Comparison of ENCODE assay signal across 8 cellular contexts in the genomic region with DNA sequence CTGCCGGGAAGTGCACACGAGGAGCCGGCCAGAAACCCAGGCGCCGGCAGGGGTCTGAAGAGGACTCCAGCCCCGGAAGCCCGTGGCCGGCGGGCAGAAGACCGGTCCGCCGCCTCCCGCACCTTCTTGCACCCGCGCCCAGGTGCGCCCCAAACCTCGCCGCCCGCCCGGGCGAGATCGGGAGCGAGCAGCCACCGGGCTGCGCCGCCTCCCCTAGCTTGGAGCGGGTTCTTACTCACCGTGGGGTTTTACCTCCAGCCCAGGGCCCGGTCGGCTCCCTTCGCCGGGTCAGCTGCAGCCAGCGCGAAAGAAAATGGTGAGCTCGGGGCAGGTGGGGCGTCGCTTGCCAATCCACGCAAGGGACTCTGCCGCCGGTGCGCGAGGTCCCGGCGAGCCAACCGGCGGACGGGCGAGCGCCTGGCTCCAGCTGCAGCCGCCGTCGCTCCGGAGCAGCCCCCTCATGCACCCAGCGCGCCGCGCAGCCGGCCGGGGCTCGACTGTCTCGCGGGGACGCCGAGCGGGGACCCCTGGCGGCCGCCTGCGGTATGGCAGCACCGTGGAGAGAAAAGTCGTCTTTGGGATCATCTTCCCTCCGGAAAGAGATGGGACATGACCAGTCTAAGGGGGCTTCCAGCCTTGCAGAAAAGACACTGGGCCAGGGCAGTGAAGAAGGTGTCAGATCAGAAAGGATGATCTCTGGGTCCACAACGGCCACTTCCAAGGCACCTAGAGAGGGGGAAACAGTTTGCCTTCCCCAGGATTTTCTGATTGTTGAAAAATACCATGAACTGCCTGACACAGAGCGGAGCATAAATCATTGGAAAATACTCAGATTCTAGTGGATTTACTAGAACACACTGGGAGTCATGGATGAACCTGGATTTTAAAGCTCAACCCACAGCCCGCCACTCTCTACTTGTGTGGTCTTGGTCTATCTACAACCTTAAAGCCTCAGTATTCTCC. TPM values are rescaled to one million over a fixed set of nuclear protein-coding genes. Genes with fewer than 3 reads are reported as not detected.
DNase-seq lines count a peak whose midpoint lies in the region; ATAC-seq, FAIRE-seq and TF ChIP-seq lines count a peak whose summit lies in the region.

Gene MOB3B, minus strand, starts transcription at position 499 of the 963 bp plus-strand sequence. CDS start 74,264 bp downstream, outside the sequence.

- 3% methylated on average over 72 of the region's 74 CpGs for WGBS in smooth muscle cell (ENCODE audit: low lambda C conversion rate)

- TF ChIP-seq POLR2A in GM12892 (IDR thresholded peaks at IDR 0.05; ENCODE audit: low read depth, low read length): no peak
- no peak for TF ChIP-seq POLR2A in breast epithelium (IDR thresholded peaks at IDR 0.05)

- H3F3A ChIP-seq in smooth muscle cell (ENCODE audit: low read depth): no peaks in the 10 kb centered on the region

- H3K36me3 Mint-ChIP-seq in WTC11: no peaks in the 10 kb centered on the region
- peaks cover 0 to 4% (median under 1%) of the 10 kb centered on the region in 3 donors for H3K36me3 Mint-ChIP-seq in immature natural killer cell

- H2AFZ ChIP-seq in smooth muscle cell (ENCODE audit: low read depth): peak within 1 kb of the TSS; percentile 81

- H3K9me3 ChIP-seq in breast epithelium (no peaks in the 10 kb centered on the region), smooth muscle cell (replicated peaks; ENCODE audit: low read depth) (no peaks in the 10 kb centered on the region)

- CTCF ChIA-PET in WTC11 (lab: Charles Lee): interaction anchor here (0.8 to 2.6 kb wide), 10 partner anchors 9 to 197 kb away, joined by 3 to 35 read pairs (median 5); no protein-coding TSS in a partner anchor

- no peaks in the 10 kb centered on the region for H3K27me3 ChIP-seq in breast epithelium
- no peaks in the 10 kb centered on the region for H3K27me3 ChIP-seq in smooth muscle cell (ENCODE audit: low read depth)

- H3K9me3 Mint-ChIP-seq in WTC11 (no peaks in the 10 kb centered on the region), immature natural killer cell (no peaks in the 10 kb centered on the region)

- POLR2A ChIA-PET in WTC11 (lab: Charles Lee): no interaction called here

- H4K20me1 ChIP-seq in smooth muscle cell (ENCODE audit: low read depth): no peaks in the 10 kb centered on the region

- H3K4me3 ChIP-seq in breast epithelium (peak within 1 kb of the TSS; percentile 84 to 94 (median 93)), smooth muscle cell (peak within 1 kb of the TSS; percentile 59)

- ATAC-seq in HG02763 (IDR thresholded peaks at IDR 0.05; ENCODE audit: unreplicated experiment): peak; percentile 68
- peak; percentile 61 for ATAC-seq in WTC11

- H3K27me3 Mint-ChIP-seq in WTC11 (ENCODE audit: low read depth) (peaks cover 3% of the 10 kb centered on the region; the same call in 1 of the 2 replicates), immature natural killer cell (ENCODE audit: low read depth in 3 of 3) (peaks cover 2 to 9% (median 7%) of the 10 kb centered on the region in 3 donors)

- TF ChIP-seq CTCF in WTC11 (IDR thresholded peaks at IDR 0.05) (peak; percentile 98), breast epithelium (IDR thresholded peaks at IDR 0.05) (peak; percentile 76 to 93 (median 77)), smooth muscle cell (IDR thresholded peaks at IDR 0.05; ENCODE audit: borderline replicate concordance, insufficient read depth, poor library complexity, severe bottlenecking) (peak; percentile 97)

- H3K27ac ChIP-seq in breast epithelium: peak within 1 kb of the TSS; percentile 97 to 99
- peak within 1 kb of the TSS; percentile 91 for H3K27ac ChIP-seq in smooth muscle cell (ENCODE audit: low read depth)

- intact Hi-C loops in breast epithelium (cut with DNase I; ENCODE audit: low total_unique reads): loop anchor here (5.0 to 10.0 kb wide), 2 partner anchors 85 to 497 kb away; no protein-coding TSS in a partner anchor

- peaks cover 0 to 4% of the 10 kb centered on the region in 2 donors for H3K4me1 ChIP-seq in breast epithelium
- peaks cover 10% of the 10 kb centered on the region for H3K4me1 ChIP-seq in smooth muscle cell (ENCODE audit: low read depth)

- peak; percentile 75 for DNase-seq in GM12892 (ENCODE audit: insufficient read length)
- peak; percentile 72 for DNase-seq in NCI-H146 treated with DMSO at 0.1 percent for 48 hours (lab: John Stamatoyannopoulos, UW; ENCODE audit: unreplicated experiment)
- DNase-seq in WTC11 (ENCODE audit: low spot score): peak; percentile 92
- peak; percentile 69 to 80 for DNase-seq in breast epithelium (ENCODE audit: low spot score in 2 of 2)
- peak; percentile 65 to 71 (median 66) for DNase-seq in immature natural killer cell
- DNase-seq in smooth muscle cell (lab: John Stamatoyannopoulos, UW; ENCODE audit: unreplicated experiment): peak; percentile 69
- DNase-seq in NCI-H128 (lab: John Stamatoyannopoulos, UW; ENCODE audit: unreplicated experiment): no peak

- H3K36me3 ChIP-seq in breast epithelium (no peaks in the 10 kb centered on the region), smooth muscle cell (ENCODE audit: low read depth) (no peaks in the 10 kb centered on the region)

- peak; percentile 90 for FAIRE-seq in GM12892 (lab: Jason Lieb, UNC)

- H3K4me2 ChIP-seq in smooth muscle cell: peak within 1 kb of the TSS; percentile 94

- H3K4me1 Mint-ChIP-seq in WTC11 (peaks cover 50% of the 10 kb centered on the region), immature natural killer cell (peaks cover 16 to 18% of the 10 kb centered on the region in 2 donors)

- peak within 1 kb of the TSS; percentile 85 for H3K9ac ChIP-seq in smooth muscle cell (ENCODE audit: low read depth)

- no peaks in the 10 kb centered on the region for H3K79me2 ChIP-seq in smooth muscle cell (ENCODE audit: low read depth)

- H3K27ac Mint-ChIP-seq in WTC11 (peak within 1 kb of the TSS; percentile 73), immature natural killer cell (peak within 1 kb of the TSS in 5 of 6 donors; percentile 41 to 88 (median 51))

- H3K4me3 Mint-ChIP-seq in WTC11 (peak within 1 kb of the TSS; percentile 94), immature natural killer cell (peak within 1 kb of the TSS; percentile 84 to 94 (median 91))

TF ChIP-seq in WTC11, 78 proteins besides CTCF, POLR2A, EP300 and RAD21 (continues in another document):
- no peak for TF ChIP-seq ZNF281 (CRISPR knock-in tag; IDR thresholded peaks at IDR 0.05)
- TF ChIP-seq, protein P1, sequence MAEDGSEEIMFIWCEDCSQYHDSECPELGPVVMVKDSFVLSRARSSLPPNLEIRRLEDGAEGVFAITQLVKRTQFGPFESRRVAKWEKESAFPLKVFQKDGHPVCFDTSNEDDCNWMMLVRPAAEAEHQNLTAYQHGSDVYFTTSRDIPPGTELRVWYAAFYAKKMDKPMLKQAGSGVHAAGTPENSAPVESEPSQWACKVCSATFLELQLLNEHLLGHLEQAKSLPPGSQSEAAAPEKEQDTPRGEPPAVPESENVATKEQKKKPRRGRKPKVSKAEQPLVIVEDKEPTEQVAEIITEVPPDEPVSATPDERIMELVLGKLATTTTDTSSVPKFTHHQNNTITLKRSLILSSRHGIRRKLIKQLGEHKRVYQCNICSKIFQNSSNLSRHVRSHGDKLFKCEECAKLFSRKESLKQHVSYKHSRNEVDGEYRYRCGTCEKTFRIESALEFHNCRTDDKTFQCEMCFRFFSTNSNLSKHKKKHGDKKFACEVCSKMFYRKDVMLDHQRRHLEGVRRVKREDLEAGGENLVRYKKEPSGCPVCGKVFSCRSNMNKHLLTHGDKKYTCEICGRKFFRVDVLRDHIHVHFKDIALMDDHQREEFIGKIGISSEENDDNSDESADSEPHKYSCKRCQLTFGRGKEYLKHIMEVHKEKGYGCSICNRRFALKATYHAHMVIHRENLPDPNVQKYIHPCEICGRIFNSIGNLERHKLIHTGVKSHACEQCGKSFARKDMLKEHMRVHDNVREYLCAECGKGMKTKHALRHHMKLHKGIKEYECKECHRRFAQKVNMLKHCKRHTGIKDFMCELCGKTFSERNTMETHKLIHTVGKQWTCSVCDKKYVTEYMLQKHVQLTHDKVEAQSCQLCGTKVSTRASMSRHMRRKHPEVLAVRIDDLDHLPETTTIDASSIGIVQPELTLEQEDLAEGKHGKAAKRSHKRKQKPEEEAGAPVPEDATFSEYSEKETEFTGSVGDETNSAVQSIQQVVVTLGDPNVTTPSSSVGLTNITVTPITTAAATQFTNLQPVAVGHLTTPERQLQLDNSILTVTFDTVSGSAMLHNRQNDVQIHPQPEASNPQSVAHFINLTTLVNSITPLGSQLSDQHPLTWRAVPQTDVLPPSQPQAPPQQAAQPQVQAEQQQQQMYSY (CRISPR knock-in tag; IDR thresholded peaks at IDR 0.05): peak; percentile 12; the same call in 1 of the 2 replicates
- no peak for TF ChIP-seq GABPB1 (CRISPR knock-in tag; IDR thresholded peaks at IDR 0.05)
- no peak for TF ChIP-seq ZBTB21 (CRISPR knock-in tag; IDR thresholded peaks at IDR 0.05; ENCODE audit: borderline replicate concordance)
- TF ChIP-seq HMGA2 (CRISPR knock-in tag; IDR thresholded peaks at IDR 0.05): no peak
- TF ChIP-seq JUN (CRISPR knock-in tag; IDR thresholded peaks at IDR 0.05): no peak

RNA-seq across cellular contexts. Expression of gene MOB3B, which starts in this region (rescaled TPM):
- 0.06 TPM for polyA plus RNA-seq in GM12892 (2012; ENCODE audit: missing spikeins)
- total RNA-seq in WTC11 (2021) (18.9 to 25.1 TPM (median 20.9 TPM) in 3 replicates), breast epithelium (10 to 100 TPM; 12.8 to 19.3 (median 13.1) TPM), smooth muscle cell (3.0 and 5.8 TPM in 2 replicates)
- polyA plus RNA-seq in immature natural killer cell (under 1 TPM in 2 of 3 donors, not detected in 1; 0.03 to 0.27 TPM), smooth muscle cell (1.7 and 4.1 TPM in 2 replicates)

Comparison
In these comparisons a context has a peak if more than half of its experiments do, and no peak if none do; other contexts are left out.
1. Peak in DNase-seq in immature natural killer cell; RNA of the gene not detected or under 1 TPM.